In genomic region chr6:53566755-53567154, GRCh38 we compare ENCODE assay signal across 15 cellular contexts. TPM values are rescaled to one million over a fixed set of nuclear protein-coding genes. Genes with fewer than 3 reads are reported as not detected.
DNase-seq lines count a peak whose midpoint lies in the region; ATAC-seq, FAIRE-seq and TF ChIP-seq lines count a peak whose summit lies in the region.
"Had no signal": no experiment of that assay in that cellular context is flagged by ENCODE, and none has a peak within 500 bp of the region (broad histone marks: within the 10 kb centered on the region; RNA-seq: fewer than 3 reads in every experiment).

No MANE protein-coding gene starts in this region.

- peak overlapping the region; percentile 36 for H2AFZ ChIP-seq in keratinocyte (ENCODE audit: control insufficient read depth, low read length)
- H2AFZ ChIP-seq: PC-9 had no signal

- DNase-seq in COLO668 (lab: John Stamatoyannopoulos, UW; ENCODE audit: unreplicated experiment) (peak; percentile 3), NCI-H1105 (lab: John Stamatoyannopoulos, UW) (peak; percentile 26), NCI-H748 treated with DMSO at 0.1 percent for 48 hours (lab: John Stamatoyannopoulos, UW) (peak; percentile 68), keratinocyte (ENCODE audit: low read depth, low spot score) (no peak), NCI-H1694 (lab: John Stamatoyannopoulos, UW) (no peak), tibial artery (no peak)
- DNase-seq: CD4-positive, alpha-beta T cell; H7; MG63; NCI-H1092 treated with DMSO at 0.1 percent for 48 hours; NCI-H2171; NCI-H446 treated with DMSO at 0.1 percent for 48 hours; PC-9 had no signal

- dilution Hi-C loops in keratinocyte (cut with MboI; ENCODE audit: extremely low pct_ligation_motif_present, low sequenced_read_pairs) = no loop called here

- TF ChIP-seq CTCF in keratinocyte (optimal IDR thresholded peaks at IDR 0.05 in 1 of 3, IDR thresholded peaks at IDR 0.05 in 1 of 3, conservative IDR thresholded peaks at IDR 0.05 in 1 of 3; ENCODE audit: extremely low read depth in 1 of 3, insufficient read depth in 2 of 3, low read length in 3 of 3) = no peak
- no peak for TF ChIP-seq CTCF in tibial artery (IDR thresholded peaks at IDR 0.05)

- H3K79me2 ChIP-seq in keratinocyte (ENCODE audit: control insufficient read depth, insufficient read depth, low read length) = no peaks in the 10 kb centered on the region

- FAIRE-seq in keratinocyte (lab: Jason Lieb, UNC) = no peak

- peak overlapping the region; percentile 83 for H3K4me2 ChIP-seq in keratinocyte (ENCODE audit: control insufficient read depth, extremely low read depth, insufficient read depth, low read depth, low read length)
- H3K4me2 ChIP-seq: KMS-11, PC-9 had no signal

- H3K9me3 ChIP-seq in keratinocyte (ENCODE audit: control insufficient read depth, low read depth, low read length) (no peaks in the 10 kb centered on the region), tibial artery (no peaks in the 10 kb centered on the region)
- H3K9me3 ChIP-seq: MG63 had no signal

- H3K27ac ChIP-seq in keratinocyte (ENCODE audit: control insufficient read depth, insufficient read depth, low read length) (peak overlapping the region; percentile 72), tibial artery (no peak overlapping the region)
- H3K27ac ChIP-seq: KMS-11, PC-9 had no signal

- no peaks in the 10 kb centered on the region for H3K36me3 ChIP-seq in keratinocyte (ENCODE audit: control insufficient read depth in 2 of 2, extremely low read depth in 1 of 2, insufficient read depth in 2 of 2, low read length in 2 of 2)
- no peaks in the 10 kb centered on the region for H3K36me3 ChIP-seq in tibial artery
- H3K36me3 ChIP-seq: MG63 had no signal

- H3K4me1 ChIP-seq in keratinocyte (ENCODE audit: control insufficient read depth, extremely low read depth, insufficient read depth, low read length) (peaks cover 23% of the 10 kb centered on the region), tibial artery (no peaks in the 10 kb centered on the region)

- intact Hi-C loops in tibial artery (cut with DNase I; ENCODE audit: low total_unique reads) = no loop called here

- H3K9ac ChIP-seq in keratinocyte (ENCODE audit: control insufficient read depth, extremely low read depth, insufficient read depth, low read length) = no peak overlapping the region
- H3K9ac ChIP-seq: KMS-11 had no signal

- H3K4me3 ChIP-seq in keratinocyte (ENCODE audit: control insufficient read depth in 2 of 3, extremely low read depth in 1 of 3, insufficient read depth in 2 of 3, low read depth in 1 of 3, low read length in 3 of 3) (no peak overlapping the region), tibial artery (no peak overlapping the region)
- H3K4me3 ChIP-seq: MG63, PC-9 had no signal

- H3K27me3 ChIP-seq in keratinocyte (ENCODE audit: control insufficient read depth, extremely low read depth, insufficient read depth, low read length) (no peaks in the 10 kb centered on the region), tibial artery (no peaks in the 10 kb centered on the region)
- H3K27me3 ChIP-seq: MG63 had no signal

- no peak for ATAC-seq in HG03354 (IDR thresholded peaks at IDR 0.05; ENCODE audit: poor library complexity, severe bottlenecking, unreplicated experiment)

- H3K9me1 ChIP-seq in keratinocyte (ENCODE audit: control insufficient read depth, extremely low read depth, insufficient read depth, low read length) = no peaks in the 10 kb centered on the region

- H4K20me1 ChIP-seq in keratinocyte (ENCODE audit: control insufficient read depth, extremely low read depth, insufficient read depth, low read length) = no peaks in the 10 kb centered on the region

RNA-seq across cellular contexts. Expression of gene GCLC, which starts 21.9 kb away (rescaled TPM):
- 48.9 to 110 TPM (median 73.2 TPM) in 3 replicates for polyA plus RNA-seq in keratinocyte
- polyA plus RNA-seq in keratinocyte (2011; ENCODE audit: low read depth) = 509 TPM
- 59.8 and 126 TPM in 2 replicates for polyA plus RNA-seq in keratinocyte (2011; cell fraction: cytosol; rRNA removed)
- 231 and 232 TPM in 2 replicates for polyA plus RNA-seq in keratinocyte (2011; cell fraction: nucleus; rRNA removed)
- polyA plus RNA-seq in keratinocyte (2012; ENCODE audit: low replicate concordance) = 39.6 and 81.5 TPM in 2 replicates
- polyA minus RNA-seq in keratinocyte = 23.2 to 126 TPM (median 125 TPM) in 3 replicates
- 57.6 TPM for polyA minus RNA-seq in keratinocyte (2011; cell fraction: cytosol; rRNA and poly(A)+ RNA removed)
- 78.8 and 209 TPM in 2 replicates for polyA minus RNA-seq in keratinocyte (2011; cell fraction: nucleus; rRNA and poly(A)+ RNA removed)

Comparison
In these comparisons a context has a peak if more than half of its experiments do, and no peak if none do; other contexts are left out.
1. DNase-seq: peak in COLO668 (single experiment), NCI-H1105 (single experiment) and NCI-H748 treated with DMSO at 0.1 percent for 48 hours (single experiment); none in keratinocyte (single experiment), NCI-H1694 (single experiment) and tibial artery (0 of 2).